17 cellular contexts compared by ENCODE assay signal in genomic region chr15:100801256-100801900, GRCh38.
DNase-seq lines count a peak whose midpoint lies in the region; ATAC-seq lines count a peak whose summit lies in the region.
"Had no signal": no experiment of that assay in that cellular context is flagged by ENCODE, and none has a peak within 500 bp of the region (broad histone marks: within the 10 kb centered on the region; RNA-seq: fewer than 3 reads in every experiment).

No MANE protein-coding gene starts in this region.

- no peak overlapping the region for H3K4me2 ChIP-seq in mesenchymal stem cell (ENCODE audit: low read length, poor library complexity, severe bottlenecking)

- no peak overlapping the region for H2AFZ ChIP-seq in mesenchymal stem cell (ENCODE audit: low read depth, low read length)

- no peak overlapping the region for H3K14ac ChIP-seq in mesenchymal stem cell (ENCODE audit: low read length in 2 of 2)

- no peak for ATAC-seq in Right ventricle myocardium inferior
- ATAC-seq: HCT116 had no signal

- no peak overlapping the region for H4K8ac ChIP-seq in mesenchymal stem cell (ENCODE audit: low read length)

- H3K4me1 ChIP-seq in mesenchymal stem cell (ENCODE audit: control insufficient read depth, insufficient read depth, low read depth, low read length) = no peaks in the 10 kb centered on the region

- H3K9ac ChIP-seq in mesenchymal stem cell (ENCODE audit: low read length) = no peak overlapping the region
- H3K9ac ChIP-seq: BLaER1 had no signal

- no peak overlapping the region for H2BK15ac ChIP-seq in mesenchymal stem cell (ENCODE audit: low read depth, poor library complexity, severe bottlenecking)

- DNase-seq in Right ventricle myocardium inferior (ENCODE audit: missing footprints) (peak; percentile 46), cardiac septum (ENCODE audit: low spot score) (no peak), SW480 (ENCODE audit: low spot score) (peak; percentile 70), mesenchymal stem cell (no peak), ureter (ENCODE audit: low spot score) (peak; percentile 12), SIG-M5 (lab: John Stamatoyannopoulos, UW) (no peak), hypothalamus (lab: John Stamatoyannopoulos, UW) (no peak)
- DNase-seq in effector CD8-positive, alpha-beta T cell (lab: John Stamatoyannopoulos, UW) = no peak
- DNase-seq: 8988T; CD4-positive, alpha-beta memory T cell; DMS153; DMS79; GDM1; GOT3; HFFc6 had no signal

- H2AK5ac ChIP-seq in mesenchymal stem cell (ENCODE audit: low read length, severe bottlenecking) = no peak overlapping the region

- H3K27ac ChIP-seq in mesenchymal stem cell (ENCODE audit: low read length, poor library complexity, severe bottlenecking) = no peak overlapping the region
- H3K27ac ChIP-seq: BLaER1 had no signal

- H3K18ac ChIP-seq in mesenchymal stem cell (ENCODE audit: low read depth in 1 of 2, low read length in 2 of 2) = no peak overlapping the region

- 89% methylated on average over 17 of the region's 17 CpGs for WGBS in mesenchymal stem cell

- H3K27me3 ChIP-seq in mesenchymal stem cell (ENCODE audit: control insufficient read depth in 1 of 2, insufficient read depth in 1 of 2, low read length in 2 of 2) = no peaks in the 10 kb centered on the region
- H3K27me3 ChIP-seq: BLaER1 had no signal

- H3K36me3 ChIP-seq in mesenchymal stem cell (ENCODE audit: control insufficient read depth in 1 of 2, insufficient read depth in 2 of 2, low read depth in 1 of 2, low read length in 2 of 2) = no peaks in the 10 kb centered on the region
- H3K36me3 ChIP-seq: BLaER1 had no signal

- peaks cover 4% of the 10 kb centered on the region for H3K9me3 ChIP-seq in mesenchymal stem cell (ENCODE audit: control insufficient read depth, low read length)

- no peak overlapping the region for H2BK5ac ChIP-seq in mesenchymal stem cell (ENCODE audit: low read depth, low read length, poor library complexity, severe bottlenecking)

- no peak overlapping the region for H2BK12ac ChIP-seq in mesenchymal stem cell (ENCODE audit: low read length in 2 of 2)

- no peak overlapping the region for H2BK120ac ChIP-seq in mesenchymal stem cell (ENCODE audit: low read depth, low read length)

- H3K79me1 ChIP-seq in mesenchymal stem cell (replicated peaks; ENCODE audit: low read length, poor library complexity, severe bottlenecking) = no peaks in the 10 kb centered on the region

- no peak overlapping the region for H3K23ac ChIP-seq in mesenchymal stem cell (ENCODE audit: low read length in 2 of 2)

- H4K91ac ChIP-seq in mesenchymal stem cell (ENCODE audit: low read length) = peak overlapping the region; percentile 3

- H3K4ac ChIP-seq in mesenchymal stem cell (ENCODE audit: low read depth in 1 of 2, low read length in 2 of 2) = no peak overlapping the region

- H3K4me3 ChIP-seq in mesenchymal stem cell (ENCODE audit: insufficient read depth in 1 of 2, low read depth in 1 of 2, low read length in 2 of 2) = no peak overlapping the region
- H3K4me3 ChIP-seq: BLaER1 had no signal

- intact Hi-C loops in Right ventricle myocardium inferior (cut with DNase I) = no loop called here
- intact Hi-C loops in cardiac septum (cut with DNase I) = no loop called here

Comparison
In these comparisons a context has a peak if more than half of its experiments do, and no peak if none do; other contexts are left out.
1. DNase-seq: peak in Right ventricle myocardium inferior (single experiment), SW480 (single experiment) and ureter (single experiment); none in cardiac septum (single experiment), mesenchymal stem cell (single experiment), SIG-M5 (single experiment), hypothalamus (0 of 51) and effector CD8-positive, alpha-beta T cell (single experiment).